Comparison of ENCODE assay signal across 8 cellular contexts in the genomic region with DNA sequence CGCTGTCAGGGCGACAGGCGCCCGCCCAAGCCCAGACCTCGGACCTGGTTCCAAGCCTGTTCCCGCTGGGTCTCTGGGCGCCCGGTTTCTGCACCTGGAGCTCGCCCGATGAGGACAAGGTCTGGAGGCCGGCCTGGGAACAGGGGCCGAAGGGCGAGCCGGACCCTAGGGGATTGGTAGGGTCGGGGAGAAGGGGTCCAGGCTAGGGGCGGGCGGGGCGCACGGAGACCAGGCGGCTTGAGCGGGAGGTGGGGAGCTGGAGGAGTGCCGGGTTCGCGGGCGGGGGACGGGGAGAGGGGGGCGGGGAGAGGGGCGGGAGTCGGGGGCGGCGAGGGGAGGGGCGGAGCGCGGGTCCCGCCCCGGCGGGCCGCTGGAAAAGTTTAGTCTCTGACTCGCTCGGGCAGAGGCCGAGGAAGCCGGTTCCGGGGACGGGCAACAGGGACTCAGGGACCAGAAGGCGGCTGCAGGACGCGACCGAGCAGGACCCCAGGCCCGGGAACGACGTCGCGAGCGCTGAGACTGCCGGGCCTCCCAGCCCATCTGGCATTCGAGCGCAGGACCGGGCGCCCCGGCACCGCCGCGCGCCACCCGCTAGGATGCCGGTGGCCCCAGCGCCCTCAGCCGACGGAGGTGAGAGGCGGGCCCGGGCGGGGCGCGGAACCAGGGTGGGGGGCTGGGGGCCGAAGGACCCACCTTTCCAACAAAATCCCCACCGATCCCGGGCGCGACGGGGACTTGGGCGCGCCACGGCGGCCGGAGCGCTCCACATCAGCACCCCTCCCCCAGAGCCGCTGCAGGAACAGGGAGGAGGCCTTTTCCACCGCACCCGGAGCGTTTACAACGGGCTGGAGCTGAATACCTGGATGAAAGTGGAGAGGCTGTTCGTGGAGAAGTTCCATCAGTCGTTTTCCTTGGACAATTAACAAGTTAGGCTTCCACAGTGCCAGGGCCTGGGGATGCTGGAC. TPM values are rescaled to one million over a fixed set of nuclear protein-coding genes. Genes with fewer than 3 reads are reported as not detected.
A peak's percentile ranks its signal among the peaks of the same experiment; 100 is the strongest.
DNase-seq lines count a peak whose midpoint lies in the region; ATAC-seq lines count a peak whose summit lies in the region.

Gene S1PR3 (plus strand): TSS at position 403 of the 965 bp plus-strand sequence. CDS start 9,733 bp downstream, outside the sequence.

- no peaks in the 10 kb centered on the region for H3K36me3 Mint-ChIP-seq in activated naive CD8-positive, alpha-beta T cell

- peak within 1 kb of the TSS; percentile 80 for H3K4me3 ChIP-seq in ACC112 (ENCODE audit: low read depth, low read length)
- H3K4me3 ChIP-seq in Jurkat, Clone E6-1 (ENCODE audit: low read length) = peak within 1 kb of the TSS; percentile 85
- H3K4me3 ChIP-seq in right cardiac atrium (ENCODE audit: low read length) = peak within 1 kb of the TSS; percentile 83

- H2AFZ ChIP-seq in ACC112 (ENCODE audit: low read length, unreplicated experiment) = peak within 1 kb of the TSS; percentile 53

- H3K27ac Mint-ChIP-seq in activated naive CD8-positive, alpha-beta T cell = no peak within 1 kb of the TSS

- peak within 1 kb of the TSS; percentile 73 for H3K4me3 Mint-ChIP-seq in activated naive CD8-positive, alpha-beta T cell

- intact Hi-C loops in right cardiac atrium (cut with DNase I) = loop anchor here (10.0 kb wide), 5 partner anchors 117 to 267 kb away; no protein-coding TSS in a partner anchor

- WGBS in right cardiac atrium = 1% methylated on average over 91 of the region's 93 CpGs

- peak; percentile 86 for ATAC-seq in right cardiac atrium

- H3K27ac ChIP-seq in ACC112 (ENCODE audit: low read depth, low read length) = peak within 1 kb of the TSS; percentile 43
- peak within 1 kb of the TSS; percentile 77 for H3K27ac ChIP-seq in right cardiac atrium (ENCODE audit: low read length)

- peaks cover 49% of the 10 kb centered on the region for H3K79me2 ChIP-seq in ACC112 (ENCODE audit: control insufficient read depth, insufficient read depth, low read length, unreplicated experiment)

- no peaks in the 10 kb centered on the region for H3K27me3 ChIP-seq in ACC112 (ENCODE audit: insufficient read depth, low read length)
- no peaks in the 10 kb centered on the region for H3K27me3 ChIP-seq in right cardiac atrium (ENCODE audit: control insufficient read depth, insufficient read depth)

- peaks cover 18% of the 10 kb centered on the region for H3K27me3 Mint-ChIP-seq in activated naive CD8-positive, alpha-beta T cell

- peaks cover 28% of the 10 kb centered on the region for H3K4me1 Mint-ChIP-seq in activated naive CD8-positive, alpha-beta T cell (ENCODE audit: low read depth)

- H3K9me3 Mint-ChIP-seq in activated naive CD8-positive, alpha-beta T cell (ENCODE audit: low read depth) = no peaks in the 10 kb centered on the region

- H3K4me1 ChIP-seq in ACC112 (ENCODE audit: control insufficient read depth, insufficient read depth, low read length, unreplicated experiment) (peaks cover 38% of the 10 kb centered on the region), right cardiac atrium (ENCODE audit: control insufficient read depth, insufficient read depth, low read length) (peaks cover 5% of the 10 kb centered on the region)

- H3K36me3 ChIP-seq in ACC112 (ENCODE audit: insufficient read depth, low read length) = peaks cover 11% of the 10 kb centered on the region; the same call in 1 of the 2 replicates

- no peaks in the 10 kb centered on the region for H3K9me3 ChIP-seq in right cardiac atrium (ENCODE audit: control insufficient read depth, low read length)

- DNase-seq in Jurkat, Clone E6-1 (ENCODE audit: low read depth, low spot score) = peak; percentile 51
- DNase-seq in right cardiac atrium (peak; percentile 78 to 89 (median 87)), retina (peak; percentile 83), NCI-H2196 (lab: John Stamatoyannopoulos, UW; ENCODE audit: unreplicated experiment) (no peak), NCI-H1694 (lab: John Stamatoyannopoulos, UW) (no peak), cerebellar cortex (ENCODE audit: low spot score) (no peak)

RNA-seq across cellular contexts. Expression of gene S1PR3, which starts in this region (rescaled TPM):
- 8.7 TPM for polyA plus RNA-seq in Jurkat, Clone E6-1 (2012; ENCODE audit: insufficient read depth, insufficient read length)
- total RNA-seq in right cardiac atrium = 10 to 100 TPM; 37.2 to 51.6 (median 38.3) TPM
- polyA plus RNA-seq in right cardiac atrium = 24.9 TPM

Comparison
In these comparisons a context has a peak if more than half of its experiments do, and no peak if none do; other contexts are left out.
1. DNase-seq: peak in Jurkat, Clone E6-1 (single experiment), right cardiac atrium (3 of 3) and retina (single experiment); none in NCI-H2196 (single experiment), NCI-H1694 (single experiment) and cerebellar cortex (single experiment).
2. Peak in every context shown above with its lines, with median percentiles within 50 percentile points of each other: H3K4me3 ChIP-seq.